In genomic region chr3:66386011-66386924, GRCh38 we compare ENCODE assay signal across 11 cellular contexts.
A peak's percentile ranks its signal among the peaks of the same experiment; 100 is the strongest.
DNase-seq lines count a peak whose midpoint lies in the region; ATAC-seq and TF ChIP-seq lines count a peak whose summit lies in the region.
"Had no signal": no experiment of that assay in that cellular context is flagged by ENCODE, and none has a peak within 500 bp of the region (broad histone marks: within the 10 kb centered on the region; RNA-seq: fewer than 3 reads in every experiment).

No MANE protein-coding gene starts in this region.

- peaks cover 6% of the 10 kb centered on the region for H3K4me1 Mint-ChIP-seq in CD14-positive monocyte
- peaks cover 6 to 50% (median 14%) of the 10 kb centered on the region in 4 donors for H3K4me1 Mint-ChIP-seq in naive thymus-derived CD8-positive, alpha-beta T cell

- ATAC-seq in GM18517 (IDR thresholded peaks at IDR 0.05; ENCODE audit: unreplicated experiment) = peak; percentile 87
- peak; percentile 91 for ATAC-seq in GM21528 (IDR thresholded peaks at IDR 0.05; ENCODE audit: low FRiP score, unreplicated experiment)
- ATAC-seq in HG03354 (IDR thresholded peaks at IDR 0.05; ENCODE audit: poor library complexity, severe bottlenecking, unreplicated experiment) = peak; percentile 87
- ATAC-seq in naive thymus-derived CD8-positive, alpha-beta T cell = no peak
- ATAC-seq: left cardiac atrium had no signal

- H3K9me3 Mint-ChIP-seq in CD14-positive monocyte = peaks cover 0 to 24% (median 6%) of the 10 kb centered on the region in 7 donors
- peaks cover 0 to 93% (median 12%) of the 10 kb centered on the region in 9 donors for H3K9me3 Mint-ChIP-seq in naive thymus-derived CD8-positive, alpha-beta T cell

- peaks cover 0 to 2% (median 0%) of the 10 kb centered on the region in 3 donors for H3K27me3 Mint-ChIP-seq in CD14-positive monocyte (ENCODE audit: low read depth in 3 of 3)
- no peaks in the 10 kb centered on the region for H3K27me3 Mint-ChIP-seq in naive thymus-derived CD8-positive, alpha-beta T cell

- no peak overlapping the region for H3K4me3 Mint-ChIP-seq in CD14-positive monocyte
- peak overlapping the region in 2 of 10 donors; percentile 10 to 57 for H3K4me3 Mint-ChIP-seq in naive thymus-derived CD8-positive, alpha-beta T cell

- TF ChIP-seq CTCF in CD14-positive monocyte (IDR thresholded peaks at IDR 0.05) = no peak

- intact Hi-C loops in CD14-positive monocyte (cut with micrococcal nuclease) = no loop called here

- peaks cover 48 to 55% of the 10 kb centered on the region in 2 donors for H3K36me3 Mint-ChIP-seq in CD14-positive monocyte
- H3K36me3 Mint-ChIP-seq in naive thymus-derived CD8-positive, alpha-beta T cell = peaks cover 34 to 70% (median 69%) of the 10 kb centered on the region in 3 donors

- peak overlapping the region in 2 of 7 donors; percentile 47 to 56 for H3K27ac Mint-ChIP-seq in CD14-positive monocyte
- H3K27ac Mint-ChIP-seq in naive thymus-derived CD8-positive, alpha-beta T cell = peak overlapping the region in 4 of 10 donors; percentile 22 to 79 (median 28)

- peak; percentile 42 for DNase-seq in germinal center (ENCODE audit: low spot score)
- DNase-seq in SHP77 (lab: John Stamatoyannopoulos, UW) = no peak
- no peak for DNase-seq in CD14-positive monocyte (ENCODE audit: low spot score)
- no peak for DNase-seq in NCI-H187 (lab: John Stamatoyannopoulos, UW)
- no peak for DNase-seq in naive thymus-derived CD8-positive, alpha-beta T cell
- DNase-seq: central memory CD4-positive, alpha-beta T cell; left cardiac atrium; NCI-H2171 had no signal

- POLR2A ChIA-PET in naive thymus-derived CD8-positive, alpha-beta T cell (lab: Charles Lee) = no interaction called here

Comparison
In these comparisons a context has a peak if more than half of its experiments do, and no peak if none do; other contexts are left out.
1. ATAC-seq: peak in GM18517 (single experiment), GM21528 (single experiment) and HG03354 (single experiment); none in naive thymus-derived CD8-positive, alpha-beta T cell (0 of 2).